8 cellular contexts compared by ENCODE assay signal in the genomic region with DNA sequence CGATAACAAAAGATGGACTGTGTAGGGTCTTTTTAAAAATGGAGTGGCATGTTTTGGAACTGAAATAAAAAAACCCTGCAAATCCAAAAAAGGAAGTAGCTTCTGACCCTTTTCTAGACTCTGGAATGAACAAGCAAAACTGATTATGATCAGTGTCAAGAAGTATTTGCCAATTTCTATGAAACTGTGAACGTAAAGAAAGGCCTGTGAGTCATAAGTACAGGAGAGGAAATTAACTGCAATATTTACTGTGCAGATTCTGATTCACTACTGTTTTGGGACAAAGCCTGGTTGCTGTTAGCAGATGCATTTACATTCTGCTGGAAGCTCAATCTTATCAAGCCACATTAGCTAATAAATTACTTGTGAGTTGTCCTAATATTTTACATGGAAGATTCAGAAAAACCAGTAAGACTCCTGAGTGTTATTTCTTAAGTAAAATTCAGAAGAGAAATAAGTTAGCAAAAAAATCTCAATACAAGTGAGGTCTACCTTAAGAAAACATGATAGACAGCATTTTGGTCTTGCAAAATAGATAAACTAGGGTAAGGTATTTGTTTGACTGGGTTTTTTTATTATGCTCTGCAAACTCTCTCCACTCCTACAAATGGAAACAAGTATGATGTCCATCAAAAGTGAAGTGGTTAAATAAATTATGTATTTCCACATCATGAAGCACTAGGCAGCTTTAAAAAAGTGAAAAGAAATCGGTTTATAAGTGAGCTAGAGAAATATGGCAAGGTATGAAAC.
DNase-seq lines count a peak whose midpoint lies in the region; ATAC-seq, FAIRE-seq and TF ChIP-seq lines count a peak whose summit lies in the region.

No MANE protein-coding gene starts in this region.

- intact Hi-C loops in naive thymus-derived CD4-positive, alpha-beta T cell (cut with micrococcal nuclease), result loop anchor here in 1 of 2 donors (1.0 to 5.0 kb wide), 5 partner anchors 8 to 114 kb away; no protein-coding TSS in a partner anchor

- no peak for TF ChIP-seq CTCF in A549 (IDR thresholded peaks at IDR 0.05)
- TF ChIP-seq CTCF in HL-60 (IDR thresholded peaks at IDR 0.05; ENCODE audit: insufficient read depth, low read length), result no peak

- H3K9me3 Mint-ChIP-seq in activated naive CD8-positive, alpha-beta T cell treated with anti-CD3 and anti-CD28 coated beads, Interleukin-2, amount 10 ng/mL, durations not matched to agents 7 days and 5 days, result peaks cover 5% of the 10 kb centered on the region
- no peaks in the 10 kb centered on the region for H3K9me3 Mint-ChIP-seq in naive thymus-derived CD4-positive, alpha-beta T cell

- H3K27me3 Mint-ChIP-seq in activated naive CD8-positive, alpha-beta T cell treated with anti-CD3 and anti-CD28 coated beads, Interleukin-2, amount 10 ng/mL, durations not matched to agents 7 days and 5 days, result no peaks in the 10 kb centered on the region
- no peaks in the 10 kb centered on the region for H3K27me3 Mint-ChIP-seq in naive thymus-derived CD4-positive, alpha-beta T cell

- peaks cover 32% of the 10 kb centered on the region for H3K4me1 Mint-ChIP-seq in activated naive CD8-positive, alpha-beta T cell treated with anti-CD3 and anti-CD28 coated beads, Interleukin-2, amount 10 ng/mL, durations not matched to agents 7 days and 5 days
- H3K4me1 Mint-ChIP-seq in naive thymus-derived CD4-positive, alpha-beta T cell, result peaks cover 0 to 50% (median 0%) of the 10 kb centered on the region in 7 donors

- TF ChIP-seq POLR2A in A549 (IDR thresholded peaks at IDR 0.05; ENCODE audit: low read length), result no peak

- POLR2A ChIA-PET in A549 (lab: Yijun Ruan, JAX), result interaction anchor here (0.6 to 1.0 kb wide), 3 partner anchors 12 to 30 kb away, joined by 3 to 4 read pairs (median 3); no protein-coding TSS in a partner anchor
- POLR2A ChIA-PET in activated naive CD8-positive, alpha-beta T cell treated with anti-CD3 and anti-CD28 coated beads, Interleukin-2, amount 10 ng/mL, durations not matched to agents 7 days and 5 days (lab: Charles Lee), result interaction anchor here (0.6 to 4.3 kb wide), 7 partner anchors 13 to 126 kb away, joined by 3 to 37 read pairs (median 5); no protein-coding TSS in a partner anchor
- POLR2A ChIA-PET in naive thymus-derived CD4-positive, alpha-beta T cell (lab: Charles Lee), result no interaction called here

- no peaks in the 10 kb centered on the region for H3K27me3 ChIP-seq in HL-60 (ENCODE audit: insufficient read depth, poor library complexity, severe bottlenecking)
- H3K27me3 ChIP-seq in naive thymus-derived CD4-positive, alpha-beta T cell (ENCODE audit: control insufficient read depth in 2 of 2, insufficient read depth in 2 of 2, low read length in 2 of 2), result no peaks in the 10 kb centered on the region

- peaks cover 21% of the 10 kb centered on the region for H3K36me3 Mint-ChIP-seq in activated naive CD8-positive, alpha-beta T cell treated with anti-CD3 and anti-CD28 coated beads, Interleukin-2, amount 10 ng/mL, durations not matched to agents 7 days and 5 days
- H3K36me3 Mint-ChIP-seq in naive thymus-derived CD4-positive, alpha-beta T cell, result peaks cover 0 to 20% (median 0%) of the 10 kb centered on the region in 5 donors

- peak overlapping the region; percentile 46 for H3K4me3 Mint-ChIP-seq in activated naive CD8-positive, alpha-beta T cell treated with anti-CD3 and anti-CD28 coated beads, Interleukin-2, amount 10 ng/mL, durations not matched to agents 7 days and 5 days
- peak overlapping the region in 1 of 10 donors; percentile 67 for H3K4me3 Mint-ChIP-seq in naive thymus-derived CD4-positive, alpha-beta T cell

- no peak for FAIRE-seq in A549 (lab: Jason Lieb, UNC)

- peaks cover 38% of the 10 kb centered on the region for H3K4me1 ChIP-seq in A549
- H3K4me1 ChIP-seq in naive thymus-derived CD4-positive, alpha-beta T cell (ENCODE audit: control insufficient read depth in 2 of 2, insufficient read depth in 2 of 2, low read length in 2 of 2), result peaks cover 0 to 6% of the 10 kb centered on the region in 2 donors

- peak overlapping the region; percentile 51 for H3K4me2 ChIP-seq in A549

- CTCF ChIA-PET in A549 (lab: Yijun Ruan, JAX), result interaction anchor here (0.9 kb wide), 1 partner anchor 34 kb away, joined by 3 read pairs; no protein-coding TSS in a partner anchor
- CTCF ChIA-PET in naive thymus-derived CD4-positive, alpha-beta T cell (lab: Charles Lee), result interaction anchor here (0.6 kb wide), 1 partner anchor 21 kb away, joined by 3 read pairs; no protein-coding TSS in a partner anchor

- peak; percentile 93 to 95 for ATAC-seq in A549
- peak; percentile 92 for ATAC-seq in GM19351 (IDR thresholded peaks at IDR 0.05; ENCODE audit: unreplicated experiment)
- ATAC-seq in activated naive CD8-positive, alpha-beta T cell treated with anti-CD3 and anti-CD28 coated beads, Interleukin-2, amount 10 ng/mL, durations not matched to agents 7 days and 5 days (ENCODE audit: low read depth), result peak; percentile 94
- peak; percentile 82 for ATAC-seq in naive thymus-derived CD4-positive, alpha-beta T cell

- peak; percentile 47 to 72; a peak in 3 of 5 replicates for TF ChIP-seq EP300 in A549 (IDR thresholded peaks at IDR 0.05)

- 13% methylated on average over 3 of the region's 3 CpGs for WGBS in A549 (ENCODE audit: missing lambda C conversion rate)

- no peaks in the 10 kb centered on the region for H3K36me3 ChIP-seq in naive thymus-derived CD4-positive, alpha-beta T cell (ENCODE audit: control insufficient read depth in 2 of 3, insufficient read depth in 3 of 3, low read length in 3 of 3)

- H3K9me3 ChIP-seq in A549, result no peaks in the 10 kb centered on the region
- no peaks in the 10 kb centered on the region for H3K9me3 ChIP-seq in naive thymus-derived CD4-positive, alpha-beta T cell (ENCODE audit: control insufficient read depth in 2 of 3, low read length in 3 of 3)

- DNase-seq in A549 (ENCODE audit: low read depth in 1 of 2, low spot score in 1 of 2) (peak; percentile 21 to 89), HL-60 (ENCODE audit: low read depth in 1 of 2, low spot score in 1 of 2) (peak; percentile 41 to 50), superior temporal gyrus (ENCODE audit: extremely low spot score) (no peak), AG08396 (ENCODE audit: low spot score) (no peak)
- no peak for DNase-seq in activated naive CD8-positive, alpha-beta T cell treated with anti-CD3 and anti-CD28 coated beads, Interleukin-2, amount 10 ng/mL, durations not matched to agents 7 days and 5 days
- DNase-seq in naive thymus-derived CD4-positive, alpha-beta T cell, result no peak
- DNase-seq in stimulated activated CD4-positive, alpha-beta T cell treated with anti-CD3 and anti-CD28 coated beads, Interleukin-4, amount 100 ng/mL, for 4 hours, result no peak

- peak overlapping the region; percentile 80 for H3K27ac Mint-ChIP-seq in activated naive CD8-positive, alpha-beta T cell treated with anti-CD3 and anti-CD28 coated beads, Interleukin-2, amount 10 ng/mL, durations not matched to agents 7 days and 5 days
- H3K27ac Mint-ChIP-seq in naive thymus-derived CD4-positive, alpha-beta T cell, result peak overlapping the region in 3 of 9 donors; percentile 25 to 85 (median 29)

- peak overlapping the region; percentile 12; the same call in 1 of the 3 replicates for H3K4me3 ChIP-seq in A549
- H3K4me3 ChIP-seq in HL-60 (replicated peaks; ENCODE audit: insufficient read depth, low read length), result no peak overlapping the region
- H3K4me3 ChIP-seq in naive thymus-derived CD4-positive, alpha-beta T cell (ENCODE audit: low read length), result no peak overlapping the region

- 0 out of 5 replicates have a peak, but pooled peaks of 1 of the 2 experiments have one; percentile 4 for TF ChIP-seq RAD21 in A549 (conservative IDR thresholded peaks at IDR 0.05 in 1 of 2, IDR thresholded peaks at IDR 0.05 in 1 of 2)

- peak overlapping the region; percentile 70 to 71 for H3K27ac ChIP-seq in A549
- peak overlapping the region; percentile 8; the same call in 1 of the 2 replicates for H3K27ac ChIP-seq in HL-60 (replicated peaks)
- no peak overlapping the region for H3K27ac ChIP-seq in naive thymus-derived CD4-positive, alpha-beta T cell (ENCODE audit: low read depth, low read length)

TF ChIP-seq in A549, 52 proteins besides CTCF, POLR2A, EP300 and RAD21 (continues in another document):
- TF ChIP-seq, protein P1, sequence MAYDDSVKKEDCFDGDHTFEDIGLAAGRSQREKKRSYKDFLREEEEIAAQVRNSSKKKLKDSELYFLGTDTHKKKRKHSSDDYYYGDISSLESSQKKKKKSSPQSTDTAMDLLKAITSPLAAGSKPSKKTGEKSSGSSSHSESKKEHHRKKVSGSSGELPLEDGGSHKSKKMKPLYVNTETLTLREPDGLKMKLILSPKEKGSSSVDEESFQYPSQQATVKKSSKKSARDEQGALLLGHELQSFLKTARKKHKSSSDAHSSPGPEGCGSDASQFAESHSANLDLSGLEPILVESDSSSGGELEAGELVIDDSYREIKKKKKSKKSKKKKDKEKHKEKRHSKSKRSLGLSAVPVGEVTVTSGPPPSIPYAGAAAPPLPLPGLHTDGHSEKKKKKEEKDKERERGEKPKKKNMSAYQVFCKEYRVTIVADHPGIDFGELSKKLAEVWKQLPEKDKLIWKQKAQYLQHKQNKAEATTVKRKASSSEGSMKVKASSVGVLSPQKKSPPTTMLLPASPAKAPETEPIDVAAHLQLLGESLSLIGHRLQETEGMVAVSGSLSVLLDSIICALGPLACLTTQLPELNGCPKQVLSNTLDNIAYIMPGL (CRISPR knock-in tag; IDR thresholded peaks at IDR 0.05; ENCODE audit: borderline replicate concordance), result no peak
- TF ChIP-seq RCOR1 (IDR thresholded peaks at IDR 0.05; ENCODE audit: low read depth, low read length), result no peak
- TF ChIP-seq ZNF302 (CRISPR knock-in tag; IDR thresholded peaks at IDR 0.05), result no peak
- no peak for TF ChIP-seq CHD4 (IDR thresholded peaks at IDR 0.05; ENCODE audit: borderline replicate concordance)
- no peak for TF ChIP-seq FOSB (CRISPR knock-in tag; IDR thresholded peaks at IDR 0.05)
- TF ChIP-seq, protein P2, sequence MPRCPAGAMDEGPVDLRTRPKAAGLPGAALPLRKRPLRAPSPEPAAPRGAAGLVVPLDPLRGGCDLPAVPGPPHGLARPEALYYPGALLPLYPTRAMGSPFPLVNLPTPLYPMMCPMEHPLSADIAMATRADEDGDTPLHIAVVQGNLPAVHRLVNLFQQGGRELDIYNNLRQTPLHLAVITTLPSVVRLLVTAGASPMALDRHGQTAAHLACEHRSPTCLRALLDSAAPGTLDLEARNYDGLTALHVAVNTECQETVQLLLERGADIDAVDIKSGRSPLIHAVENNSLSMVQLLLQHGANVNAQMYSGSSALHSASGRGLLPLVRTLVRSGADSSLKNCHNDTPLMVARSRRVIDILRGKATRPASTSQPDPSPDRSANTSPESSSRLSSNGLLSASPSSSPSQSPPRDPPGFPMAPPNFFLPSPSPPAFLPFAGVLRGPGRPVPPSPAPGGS (IDR thresholded peaks at IDR 0.05), result peak; percentile 65; the same call in 1 of the 3 replicates
- TF ChIP-seq JUNB (IDR thresholded peaks at IDR 0.05), result peak; percentile 87
- no peak for TF ChIP-seq CBX8 (IDR thresholded peaks at IDR 0.05)
- no peak for TF ChIP-seq MYC (IDR thresholded peaks at IDR 0.05; ENCODE audit: borderline replicate concordance, low read length)
- no peak for TF ChIP-seq FOXS1 (CRISPR knock-in tag; IDR thresholded peaks at IDR 0.05)
- 0 out of 3 replicates have a peak, but pooled peaks have one; percentile 13 for TF ChIP-seq SMC3 (IDR thresholded peaks at IDR 0.05)
- TF ChIP-seq CHD2 (IDR thresholded peaks at IDR 0.05; ENCODE audit: low read length, partially characterized antibody), result no peak

Comparison
In these comparisons a context has a peak if more than half of its experiments do, and no peak if none do; other contexts are left out.
1. DNase-seq: peak in A549 (2 of 2) and HL-60 (2 of 2); none in activated naive CD8-positive, alpha-beta T cell treated with anti-CD3 and anti-CD28 coated beads, Interleukin-2, amount 10 ng/mL, durations not matched to agents 7 days and 5 days (single experiment), naive thymus-derived CD4-positive, alpha-beta T cell (0 of 9), stimulated activated CD4-positive, alpha-beta T cell treated with anti-CD3 and anti-CD28 coated beads, Interleukin-4, amount 100 ng/mL, for 4 hours (0 of 2), superior temporal gyrus (single experiment) and AG08396 (single experiment).
2. Peak in every context shown above with its lines, with median percentiles within 50 percentile points of each other: ATAC-seq.